In genomic region chr3:25897019-25897418, GRCh38 we compare ENCODE assay signal across 9 cellular contexts.
DNase-seq lines count a peak whose midpoint lies in the region; ATAC-seq, FAIRE-seq and TF ChIP-seq lines count a peak whose summit lies in the region.
"Had no signal": no experiment of that assay in that cellular context is flagged by ENCODE, and none has a peak within 500 bp of the region (broad histone marks: within the 10 kb centered on the region; RNA-seq: fewer than 3 reads in every experiment).

No MANE protein-coding gene starts in this region.

- no peak overlapping the region for H3K27ac ChIP-seq in GM12878 (ENCODE audit: control insufficient read depth, insufficient read depth)
- H3K27ac ChIP-seq: HL-60 had no signal

- ATAC-seq in GM19023 (IDR thresholded peaks at IDR 0.05; ENCODE audit: unreplicated experiment), result peak; percentile 69
- peak; percentile 98 for ATAC-seq in GM12878
- ATAC-seq in GM21737 (IDR thresholded peaks at IDR 0.05; ENCODE audit: unreplicated experiment), result no peak
- ATAC-seq in HG02970 (IDR thresholded peaks at IDR 0.05; ENCODE audit: low FRiP score, unreplicated experiment), result no peak

- TF ChIP-seq EP300 in GM12878 (IDR thresholded peaks at IDR 0.05; ENCODE audit: borderline replicate concordance in 1 of 2, control insufficient read depth in 1 of 2, low read depth in 2 of 2, low read length in 2 of 2), result no peak

- FAIRE-seq in GM12878 (lab: Jason Lieb, UNC), result peak; percentile 89

- SMC1A ChIA-PET in GM12878 (lab: Charles Lee; ENCODE audit: uncharacterized antibody, unreplicated experiment), result interaction anchor here (1.4 kb wide), 1 partner anchor 250 kb away, joined by 12 read pairs; no protein-coding TSS in a partner anchor

- no peak overlapping the region for H2AFZ ChIP-seq in GM12878 (ENCODE audit: control insufficient read depth, low read depth, low read length)

- H3K9ac ChIP-seq in GM12878 (ENCODE audit: control insufficient read depth, insufficient read depth, low read length), result no peak overlapping the region

- no peaks in the 10 kb centered on the region for H4K20me1 ChIP-seq in GM12878 (ENCODE audit: control insufficient read depth, insufficient read depth)

- RAD21 ChIA-PET in GM12878 (lab: Charles Lee; ENCODE audit: unreplicated experiment), result interaction anchor here (1.0 kb wide), 1 partner anchor 53 kb away, joined by 4 read pairs; no protein-coding TSS in a partner anchor

- peak; percentile 71 for TF ChIP-seq CTCF in BE2C (IDR thresholded peaks at IDR 0.05; ENCODE audit: low read depth, low read length)
- peak; percentile 84 to 90 (median 89) for TF ChIP-seq CTCF in GM12878 (IDR thresholded peaks at IDR 0.05 in 2 of 3, conservative IDR thresholded peaks at IDR 0.05 in 1 of 3; ENCODE audit: control insufficient read depth in 2 of 3, extremely low read depth in 1 of 3, insufficient read depth in 1 of 3, low read depth in 3 of 3, low read length in 3 of 3)

- no peaks in the 10 kb centered on the region for H3K9me3 ChIP-seq in BE2C
- H3K9me3 ChIP-seq in GM12878 (replicated peaks; ENCODE audit: control insufficient read depth, insufficient read depth, low read length), result no peaks in the 10 kb centered on the region

- no peaks in the 10 kb centered on the region for H3K36me3 ChIP-seq in BE2C
- no peaks in the 10 kb centered on the region for H3K36me3 ChIP-seq in GM12878 (ENCODE audit: control insufficient read depth in 2 of 2, insufficient read depth in 2 of 2, low read length in 1 of 2)

- no peak for TF ChIP-seq POLR2A in GM12878 (IDR thresholded peaks at IDR 0.05; ENCODE audit: low read depth, low read length)

- intact Hi-C loops in GM12878 (cut with micrococcal nuclease; ENCODE audit: unreplicated experiment), result loop anchor here (1.0 to 5.0 kb wide), 3 partner anchors 40 to 249 kb away; no protein-coding TSS in a partner anchor

- CTCF ChIA-PET in GM12878 (lab: Yijun Ruan, JAX), result interaction anchor here (0.6 to 9.3 kb wide), 3 partner anchors 237 to 1234 kb away, joined by 4 to 67 read pairs (median 5); no protein-coding TSS in a partner anchor

- TF ChIP-seq RAD21 in GM12878 (IDR thresholded peaks at IDR 0.05; ENCODE audit: insufficient read depth, low read depth, low read length), result peak; percentile 81

- in situ Hi-C loops in GM12878 (cut with MboI), result loop anchor here (5.0 kb wide), 1 partner anchor 250 kb away; no protein-coding TSS in a partner anchor

- 8% methylated on average over 6 of the region's 6 CpGs for WGBS in GM12878 (ENCODE audit: insufficient coverage, insufficient replicate concordance, low lambda C conversion rate, missing lambda C conversion rate)

- no peaks in the 10 kb centered on the region for H3K79me2 ChIP-seq in GM12878 (ENCODE audit: control insufficient read depth, insufficient read depth, low read length)

- H3K4me2 ChIP-seq in GM12878 (ENCODE audit: control insufficient read depth, insufficient read depth), result no peak overlapping the region

- POLR2A ChIA-PET in GM12878 (lab: Charles Lee), result no interaction called here

- no peak overlapping the region for H3K4me3 ChIP-seq in BE2C (ENCODE audit: low read depth, low read length)
- H3K4me3 ChIP-seq in GM12878, result no peak overlapping the region

- DNase-seq in BE2C (peak; percentile 40), HS-27A (ENCODE audit: low read depth) (peak; percentile 38), GM12878 (ENCODE audit: low read depth, low spot score) (no peak), COR-L47 (lab: John Stamatoyannopoulos, UW) (no peak), NCI-H2196 (lab: John Stamatoyannopoulos, UW; ENCODE audit: unreplicated experiment) (no peak)

- H3K4me1 ChIP-seq in BE2C, result no peaks in the 10 kb centered on the region
- no peaks in the 10 kb centered on the region for H3K4me1 ChIP-seq in GM12878 (ENCODE audit: control insufficient read depth, insufficient read depth, low read length)

- BruUV-seq in GM12878 (replicated peaks; lab: Mats Ljungman, UMichigan), result no TSS peak

- H3K27me3 ChIP-seq in BE2C (no peaks in the 10 kb centered on the region), GM12878 (replicated peaks in 1 of 2; ENCODE audit: control insufficient read depth in 2 of 2, insufficient read depth in 2 of 2, low read length in 1 of 2) (no peaks in the 10 kb centered on the region)

TF ChIP-seq in GM12878, 131 proteins besides CTCF, POLR2A, EP300 and RAD21:
- TF ChIP-seq RUNX3 (IDR thresholded peaks at IDR 0.05; ENCODE audit: low read length) (peak; percentile 42; the same call in 1 of the 2 replicates), ZNF274 (IDR thresholded peaks at IDR 0.05; ENCODE audit: insufficient read depth, insufficient read length) (no peak), SMC3 (IDR thresholded peaks at IDR 0.05; ENCODE audit: borderline replicate concordance, low read length) (peak; percentile 66), YY1 (IDR thresholded peaks at IDR 0.05; ENCODE audit: low read depth, low read length) (peak; percentile 24; the same call in 1 of the 2 replicates), CHD2 (IDR thresholded peaks at IDR 0.05; ENCODE audit: borderline replicate concordance, low read depth, low read length) (no peak), JUND (IDR thresholded peaks at IDR 0.05; ENCODE audit: low read depth, low read length) (no peak), USF2 (IDR thresholded peaks at IDR 0.05; ENCODE audit: borderline replicate concordance, low read depth, low read length) (no peak), BHLHE40 (IDR thresholded peaks at IDR 0.05; ENCODE audit: borderline replicate concordance in 1 of 2, low read depth in 2 of 2, low read length in 1 of 2) (peak in 1 of 2 experiments; percentile 43; a peak in 1 of 4 replicates)
- TF ChIP-seq, protein P1, sequence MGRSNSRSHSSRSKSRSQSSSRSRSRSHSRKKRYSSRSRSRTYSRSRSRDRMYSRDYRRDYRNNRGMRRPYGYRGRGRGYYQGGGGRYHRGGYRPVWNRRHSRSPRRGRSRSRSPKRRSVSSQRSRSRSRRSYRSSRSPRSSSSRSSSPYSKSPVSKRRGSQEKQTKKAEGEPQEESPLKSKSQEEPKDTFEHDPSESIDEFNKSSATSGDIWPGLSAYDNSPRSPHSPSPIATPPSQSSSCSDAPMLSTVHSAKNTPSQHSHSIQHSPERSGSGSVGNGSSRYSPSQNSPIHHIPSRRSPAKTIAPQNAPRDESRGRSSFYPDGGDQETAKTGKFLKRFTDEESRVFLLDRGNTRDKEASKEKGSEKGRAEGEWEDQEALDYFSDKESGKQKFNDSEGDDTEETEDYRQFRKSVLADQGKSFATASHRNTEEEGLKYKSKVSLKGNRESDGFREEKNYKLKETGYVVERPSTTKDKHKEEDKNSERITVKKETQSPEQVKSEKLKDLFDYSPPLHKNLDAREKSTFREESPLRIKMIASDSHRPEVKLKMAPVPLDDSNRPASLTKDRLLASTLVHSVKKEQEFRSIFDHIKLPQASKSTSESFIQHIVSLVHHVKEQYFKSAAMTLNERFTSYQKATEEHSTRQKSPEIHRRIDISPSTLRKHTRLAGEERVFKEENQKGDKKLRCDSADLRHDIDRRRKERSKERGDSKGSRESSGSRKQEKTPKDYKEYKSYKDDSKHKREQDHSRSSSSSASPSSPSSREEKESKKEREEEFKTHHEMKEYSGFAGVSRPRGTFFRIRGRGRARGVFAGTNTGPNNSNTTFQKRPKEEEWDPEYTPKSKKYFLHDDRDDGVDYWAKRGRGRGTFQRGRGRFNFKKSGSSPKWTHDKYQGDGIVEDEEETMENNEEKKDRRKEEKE (IDR thresholded peaks at IDR 0.05), result no peak

Comparison
In these comparisons a context has a peak if more than half of its experiments do, and no peak if none do; other contexts are left out.
1. DNase-seq: peak in BE2C (single experiment) and HS-27A (single experiment); none in GM12878 (single experiment), COR-L47 (single experiment) and NCI-H2196 (single experiment).
2. ATAC-seq: peak in GM19023 (single experiment) and GM12878 (single experiment); none in GM21737 (single experiment) and HG02970 (single experiment).